ENCODE assay signal across 26 cellular contexts in genomic region chr1:88404582-88404981, GRCh38.
DNase-seq lines count a peak whose midpoint lies in the region; ATAC-seq, FAIRE-seq and TF ChIP-seq lines count a peak whose summit lies in the region.
"Had no signal": no experiment of that assay in that cellular context is flagged by ENCODE, and none has a peak within 500 bp of the region (broad histone marks: within the 10 kb centered on the region; RNA-seq: fewer than 3 reads in every experiment).

No MANE protein-coding gene starts in this region.

- peaks cover 13% of the 10 kb centered on the region for H3K4me1 Mint-ChIP-seq in nephron progenitor cell
- H3K4me1 Mint-ChIP-seq in activated CD8-positive, alpha-beta memory T cell treated with anti-CD3 and anti-CD28 coated beads, Interleukin-2, amount 10 ng/mL, durations not matched to agents 7 days and 5 days, result peaks cover 3% of the 10 kb centered on the region
- H3K4me1 Mint-ChIP-seq: CD14-positive monocyte; CD8-positive, alpha-beta memory T cell had no signal

- no peaks in the 10 kb centered on the region for H4K20me1 ChIP-seq in H1 (replicated peaks in 1 of 2; ENCODE audit: control insufficient read depth in 1 of 2, insufficient read depth in 2 of 2, low read length in 2 of 2)
- H4K20me1 ChIP-seq: BLaER1 treated with 17β-estradiol and CSF1 and Interleukin-3, amounts not matched to agents 10 nM and 100 nM had no signal

- peak; percentile 88 for FAIRE-seq in H1 (lab: Jason Lieb, UNC)
- FAIRE-seq in urothelium cell line (lab: Jason Lieb, UNC), result no peak
- FAIRE-seq: A549, D721Med, GM12878, H54 had no signal

- H3K27me3 ChIP-seq in H7 (ENCODE audit: control insufficient read depth, insufficient read depth, low read length), result no peaks in the 10 kb centered on the region
- no peaks in the 10 kb centered on the region for H3K27me3 ChIP-seq in HUES48 (ENCODE audit: control insufficient read depth, insufficient read depth, low read length)
- no peaks in the 10 kb centered on the region for H3K27me3 ChIP-seq in H1 (replicated peaks in 1 of 4; ENCODE audit: control insufficient read depth in 3 of 4, extremely low read depth in 1 of 4, insufficient read depth in 3 of 4, low read length in 3 of 4)
- H3K27me3 ChIP-seq: BE2C; BLaER1 treated with 17β-estradiol and CSF1 and Interleukin-3, amounts not matched to agents 10 nM and 100 nM had no signal

- POLR2A ChIA-PET in H1 (lab: Charles Lee; ENCODE audit: partially characterized antibody), result interaction anchor here (1.1 to 1.3 kb wide), 3 partner anchors 8 to 63 kb away, joined by 3 to 4 read pairs (median 3); no protein-coding TSS in a partner anchor

- TF ChIP-seq CTCF in H1 (IDR thresholded peaks at IDR 0.05; ENCODE audit: control extremely low read depth in 1 of 3, insufficient read depth in 1 of 3, low read depth in 1 of 3, low read length in 3 of 3) (no peak), nephron progenitor cell (IDR thresholded peaks at IDR 0.05) (no peak)

- H3K23me2 ChIP-seq in H1 (ENCODE audit: low read depth, low read length), result no peaks in the 10 kb centered on the region

- peak; percentile 10 for DNase-seq in H7
- peak in 1 of 2 experiments; percentile 10 for DNase-seq in H1 (ENCODE audit: low read depth in 1 of 2, low spot score in 2 of 2)
- DNase-seq in nephron progenitor cell, result no peak
- no peak for DNase-seq in stimulated activated CD4-positive, alpha-beta T cell treated with anti-CD3 and anti-CD28 coated beads, Interleukin-2, amount 100 ng/mL, for 48 hours
- no peak for DNase-seq in urothelium cell line (ENCODE audit: low spot score)
- DNase-seq in activated CD8-positive, alpha-beta memory T cell treated with anti-CD3 and anti-CD28 coated beads, Interleukin-2, amount 10 ng/mL, durations not matched to agents 7 days and 5 days, result no peak
- DNase-seq in NCI-H2081 (lab: John Stamatoyannopoulos, UW), result no peak
- DNase-seq: 8988T; ACHN; AML-193; BE2C; CD4-positive, alpha-beta T cell; CD8-positive, alpha-beta memory T cell; DMS 273 treated with DMSO at 0.1 percent for 48 hours; DMS79; EL; GDM1; GM23248; HFFc6 had no signal

- TF ChIP-seq EP300 in H1 (IDR thresholded peaks at IDR 0.05; ENCODE audit: borderline replicate concordance in 1 of 2, low read depth in 2 of 2, low read length in 2 of 2), result no peak

- CTCF ChIA-PET in H1 (lab: Charles Lee; ENCODE audit: partially characterized antibody), result interaction anchor here (0.6 to 1.1 kb wide), 2 partner anchors 101 to 150 kb away, joined by 3 read pairs; no protein-coding TSS in a partner anchor
- CTCF ChIA-PET in activated CD8-positive, alpha-beta memory T cell treated with anti-CD3 and anti-CD28 coated beads, Interleukin-2, amount 10 ng/mL, durations not matched to agents 7 days and 5 days (lab: Charles Lee), result no interaction called here

- no peak overlapping the region for H3K4ac ChIP-seq in H1 (replicated peaks; ENCODE audit: insufficient read length, low read depth, low read length)

- no peak overlapping the region for H3K18ac ChIP-seq in H1 (ENCODE audit: extremely low read depth, low read length)

- no peak overlapping the region for H3K9ac ChIP-seq in HUES48 (ENCODE audit: low read depth, low read length)
- H3K9ac ChIP-seq in H1 (replicated peaks in 1 of 4; ENCODE audit: extremely low read depth in 1 of 4, low read depth in 3 of 4, low read length in 3 of 4), result no peak overlapping the region
- H3K9ac ChIP-seq: BLaER1 treated with 17β-estradiol and CSF1 and Interleukin-3, amounts not matched to agents 10 nM and 100 nM; GM23248 had no signal

- H3K36me3 Mint-ChIP-seq in nephron progenitor cell (ENCODE audit: low read depth), result peaks cover 7% of the 10 kb centered on the region
- H3K36me3 Mint-ChIP-seq in activated CD8-positive, alpha-beta memory T cell treated with anti-CD3 and anti-CD28 coated beads, Interleukin-2, amount 10 ng/mL, durations not matched to agents 7 days and 5 days, result no peaks in the 10 kb centered on the region
- H3K36me3 Mint-ChIP-seq: CD14-positive monocyte; CD8-positive, alpha-beta memory T cell had no signal

- TF ChIP-seq POLR2A in H1 (IDR thresholded peaks at IDR 0.05; ENCODE audit: control extremely low read depth in 1 of 2, low read depth in 2 of 2, low read length in 2 of 2), result no peak

- no peak overlapping the region for H2AK5ac ChIP-seq in H1 (ENCODE audit: low read depth, low read length)

- H3K14ac ChIP-seq in H1 (ENCODE audit: insufficient read length), result no peak overlapping the region

- WGBS in H1 (ENCODE audit: extremely low coverage in 1 of 2, insufficient coverage in 1 of 2, insufficient read length in 1 of 2, insufficient replicate concordance in 2 of 2, low coverage in 1 of 2, low lambda C conversion rate in 2 of 2, missing lambda C conversion rate in 1 of 2), 2 experiments, result 10% methylated on average over 5 of the region's 5 CpGs; no CpG with 5 or more reads in 1 of the 2 experiments

- no peak overlapping the region for H4K91ac ChIP-seq in H1 (replicated peaks; ENCODE audit: insufficient read length, low read length)

- peaks cover 11% of the 10 kb centered on the region for H3K9me3 Mint-ChIP-seq in nephron progenitor cell
- H3K9me3 Mint-ChIP-seq in activated CD8-positive, alpha-beta memory T cell treated with anti-CD3 and anti-CD28 coated beads, Interleukin-2, amount 10 ng/mL, durations not matched to agents 7 days and 5 days (ENCODE audit: low read depth), result no peaks in the 10 kb centered on the region

- H3K36me3 ChIP-seq in H7 (replicated peaks; ENCODE audit: control insufficient read depth, insufficient read depth, low read length), result no peaks in the 10 kb centered on the region
- no peaks in the 10 kb centered on the region for H3K36me3 ChIP-seq in HUES48 (ENCODE audit: control insufficient read depth, insufficient read depth, low read length)
- 0 out of 8 replicates have a peak, but pooled peaks cover 0 to 2% (median 0%) of the 10 kb centered on the region in 4 experiments for H3K36me3 ChIP-seq in H1 (ENCODE audit: control insufficient read depth in 2 of 4, insufficient read depth in 4 of 4, low read length in 3 of 4)
- H3K36me3 ChIP-seq: BE2C; BLaER1 treated with 17β-estradiol and CSF1 and Interleukin-3, amounts not matched to agents 10 nM and 100 nM had no signal

- no peak for TF ChIP-seq RAD21 in H1 (IDR thresholded peaks at IDR 0.05 in 1 of 2, conservative IDR thresholded peaks at IDR 0.05 in 1 of 2; ENCODE audit: low read depth in 2 of 2, low read length in 2 of 2)

- H3K4me3 ChIP-seq in H7 (ENCODE audit: insufficient read depth, low read depth, low read length) (no peak overlapping the region), HUES48 (ENCODE audit: low read depth, low read length) (no peak overlapping the region), H1 (ENCODE audit: extremely low read depth in 1 of 4, insufficient read depth in 2 of 4, low read depth in 3 of 4, low read length in 4 of 4) (no peak overlapping the region; a peak in 1 of 8 replicates)
- H3K4me3 ChIP-seq: A549; BLaER1 treated with 17β-estradiol and CSF1 and Interleukin-3, amounts not matched to agents 10 nM and 100 nM; GM12878; GM23248 had no signal

- no peaks in the 10 kb centered on the region for H3K9me3 ChIP-seq in HUES48 (ENCODE audit: control insufficient read depth, insufficient read depth, low read length)
- peaks cover 0 to 6% of the 10 kb centered on the region in 2 experiments; a peak in 2 of 4 replicates for H3K9me3 ChIP-seq in H1 (ENCODE audit: insufficient read depth in 2 of 2, low read depth in 1 of 2, low read length in 1 of 2)
- H3K9me3 ChIP-seq: A549, BE2C had no signal

- H3K56ac ChIP-seq in H1 (replicated peaks; ENCODE audit: insufficient read length, low read depth, low read length), result no peak overlapping the region

- H3K23ac ChIP-seq in H1 (ENCODE audit: insufficient read length), result no peak overlapping the region

- no peak overlapping the region for H3K4me3 Mint-ChIP-seq in nephron progenitor cell
- H3K4me3 Mint-ChIP-seq in activated CD8-positive, alpha-beta memory T cell treated with anti-CD3 and anti-CD28 coated beads, Interleukin-2, amount 10 ng/mL, durations not matched to agents 7 days and 5 days, result no peak overlapping the region
- H3K4me3 Mint-ChIP-seq: CD14-positive monocyte; CD4-positive, alpha-beta T cell; CD8-positive, alpha-beta memory T cell; HFFc6 had no signal

- H2BK12ac ChIP-seq in H1 (ENCODE audit: low read depth, low read length), result no peak overlapping the region

- ATAC-seq in activated CD8-positive, alpha-beta memory T cell treated with anti-CD3 and anti-CD28 coated beads, Interleukin-2, amount 10 ng/mL, durations not matched to agents 7 days and 5 days, result no peak
- ATAC-seq: A549, GM12878 had no signal

- no peak overlapping the region for H2BK20ac ChIP-seq in H1 (ENCODE audit: low read length)

- H4K8ac ChIP-seq in H1 (ENCODE audit: extremely low read depth, insufficient read depth, low read length), result no peak overlapping the region

- H2BK120ac ChIP-seq in H1 (replicated peaks; ENCODE audit: low read depth, low read length), result no peak overlapping the region

- no peaks in the 10 kb centered on the region for H3K79me2 ChIP-seq in H1 (ENCODE audit: control insufficient read depth in 1 of 2, insufficient read depth in 2 of 2, low read length in 2 of 2)

- H3K27ac Mint-ChIP-seq in nephron progenitor cell, result peak overlapping the region; percentile 85
- H3K27ac Mint-ChIP-seq in activated CD8-positive, alpha-beta memory T cell treated with anti-CD3 and anti-CD28 coated beads, Interleukin-2, amount 10 ng/mL, durations not matched to agents 7 days and 5 days, result no peak overlapping the region
- H3K27ac Mint-ChIP-seq: CD14-positive monocyte; CD4-positive, alpha-beta T cell; CD8-positive, alpha-beta memory T cell; HFFc6 had no signal

- H4K5ac ChIP-seq in H1 (ENCODE audit: insufficient read length, low read depth, low read length), result no peak overlapping the region

- no peaks in the 10 kb centered on the region for H3K79me1 ChIP-seq in H1 (ENCODE audit: low read depth, low read length)

- H3K27me3 Mint-ChIP-seq in nephron progenitor cell (ENCODE audit: low read depth, poor library complexity), result no peaks in the 10 kb centered on the region
- no peaks in the 10 kb centered on the region for H3K27me3 Mint-ChIP-seq in activated CD8-positive, alpha-beta memory T cell treated with anti-CD3 and anti-CD28 coated beads, Interleukin-2, amount 10 ng/mL, durations not matched to agents 7 days and 5 days
- H3K27me3 Mint-ChIP-seq: CD4-positive, alpha-beta T cell; CD8-positive, alpha-beta memory T cell had no signal

- peak overlapping the region in 1 of 2 experiments; percentile 16; a peak in 3 of 4 replicates for H3K4me2 ChIP-seq in H1 (ENCODE audit: insufficient read depth in 1 of 2, low read depth in 2 of 2, low read length in 2 of 2)
- H3K4me2 ChIP-seq: A549; BLaER1 treated with 17β-estradiol and CSF1 and Interleukin-3, amounts not matched to agents 10 nM and 100 nM had no signal

- H2BK5ac ChIP-seq in H1 (ENCODE audit: low read depth, low read length), result no peak overlapping the region

- H3K4me1 ChIP-seq in HUES48 (ENCODE audit: control insufficient read depth, insufficient read depth, low read length), result peaks cover 20% of the 10 kb centered on the region
- peaks cover 0 to 3% (median 1%) of the 10 kb centered on the region in 4 experiments; a peak in 1 of 7 replicates for H3K4me1 ChIP-seq in H1 (replicated peaks in 1 of 4; ENCODE audit: control insufficient read depth in 3 of 4, insufficient read depth in 4 of 4, low read length in 3 of 4)
- H3K4me1 ChIP-seq: A549; BE2C; BLaER1 treated with 17β-estradiol and CSF1 and Interleukin-3, amounts not matched to agents 10 nM and 100 nM had no signal

- H3K27ac ChIP-seq in HUES48 (ENCODE audit: low read depth, low read length), result peak overlapping the region; percentile 83
- H3K27ac ChIP-seq in H1 (ENCODE audit: low read depth, low read length), result no peak overlapping the region
- H3K27ac ChIP-seq: A549; BLaER1 treated with 17β-estradiol and CSF1 and Interleukin-3, amounts not matched to agents 10 nM and 100 nM; GM23248 had no signal

- no peak overlapping the region for H2BK15ac ChIP-seq in H1 (ENCODE audit: low read length)

- no peak overlapping the region for H2AFZ ChIP-seq in H1 (ENCODE audit: low read length)
- H2AFZ ChIP-seq: GM23248 had no signal
